14 cellular contexts compared by ENCODE assay signal in genomic region chr10:118835682-118836326, GRCh38.
DNase-seq lines count a peak whose midpoint lies in the region; ATAC-seq, FAIRE-seq and TF ChIP-seq lines count a peak whose summit lies in the region.
"Had no signal": no experiment of that assay in that cellular context is flagged by ENCODE, and none has a peak within 500 bp of the region (broad histone marks: within the 10 kb centered on the region; RNA-seq: fewer than 3 reads in every experiment).

No MANE protein-coding gene starts in this region.

- peaks cover 16% of the 10 kb centered on the region for H3K4me1 Mint-ChIP-seq in activated T-helper 17 cell treated with anti-CD3 and anti-CD28 coated beads, Interleukin-2, amount 50 U/mL, for 72 hours

- no peak for ATAC-seq in activated T-helper 17 cell treated with anti-CD3 and anti-CD28 coated beads, Interleukin-2, amount 50 U/mL, for 72 hours (replicated peaks)

- no peaks in the 10 kb centered on the region for H3K9me3 ChIP-seq in osteoblast (ENCODE audit: low read depth, low read length)
- H3K9me3 ChIP-seq: ovary had no signal

- H3K79me2 ChIP-seq in osteoblast (ENCODE audit: insufficient read depth, low read length): no peaks in the 10 kb centered on the region

- TF ChIP-seq CTCF in bronchial epithelial cell (IDR thresholded peaks at IDR 0.05; ENCODE audit: insufficient read depth, low read length, severe bottlenecking) (peak; percentile 7), osteoblast (IDR thresholded peaks at IDR 0.05; ENCODE audit: extremely low read depth, low read depth, low read length) (no peak)

- H3K4me1 ChIP-seq in osteoblast (ENCODE audit: insufficient read depth, low read length): no peaks in the 10 kb centered on the region

- TF ChIP-seq POLR2A in erythroblast (IDR thresholded peaks at IDR 0.05; ENCODE audit: low read length): no peak
- no peak for TF ChIP-seq POLR2A in GM12892 (IDR thresholded peaks at IDR 0.05; ENCODE audit: low read depth, low read length)

- peak; percentile 26 for DNase-seq in HCEC 1CT
- peak; percentile 16 for DNase-seq in NCI-H2171 (lab: John Stamatoyannopoulos, UW)
- DNase-seq in bronchial epithelial cell (ENCODE audit: low read depth): peak; percentile 97
- DNase-seq in osteoblast (ENCODE audit: insufficient read length, low spot score, missing footprints): peak; percentile 87
- no peak for DNase-seq in erythroblast (lab: John Stamatoyannopoulos, UW)
- no peak for DNase-seq in stimulated activated CD4-positive, alpha-beta T cell treated with anti-CD3 and anti-CD28 coated beads, Interleukin-2, amount 100 ng/mL, for 48 hours
- DNase-seq in GM12892 (ENCODE audit: insufficient read length): no peak
- DNase-seq: activated B cell treated with CpG ODN at 0.5 μM for 24 hours; activated effector memory CD4-positive, alpha-beta T cell treated with anti-CD3 and anti-CD28 coated beads, Interleukin-2, amount 50 U/mL, for 16 hours; CD4-positive, alpha-beta memory T cell; immature natural killer cell had no signal

- H3K36me3 ChIP-seq in bronchial epithelial cell (ENCODE audit: control insufficient read depth, insufficient read depth, low read length): no peaks in the 10 kb centered on the region
- no peaks in the 10 kb centered on the region for H3K36me3 ChIP-seq in osteoblast (ENCODE audit: insufficient read depth, low read length)
- H3K36me3 ChIP-seq: ovary had no signal

- no peaks in the 10 kb centered on the region for H4K20me1 ChIP-seq in osteoblast (ENCODE audit: insufficient read depth, low read length)

- H3K4me2 ChIP-seq in osteoblast (ENCODE audit: insufficient read depth, low read length): no peak overlapping the region

- H2AFZ ChIP-seq in osteoblast (ENCODE audit: low read length): no peak overlapping the region

- H3K4me3 ChIP-seq in bronchial epithelial cell (ENCODE audit: low read depth, low read length): no peak overlapping the region
- no peak overlapping the region for H3K4me3 ChIP-seq in osteoblast (ENCODE audit: insufficient read depth, low read length)
- H3K4me3 ChIP-seq: ovary had no signal

- FAIRE-seq in bronchial epithelial cell (lab: Jason Lieb, UNC) (peak; percentile 68), GM12892 (lab: Jason Lieb, UNC) (no peak)
- FAIRE-seq: GM18507 had no signal

- H3K27ac Mint-ChIP-seq in activated T-helper 17 cell treated with anti-CD3 and anti-CD28 coated beads, Interleukin-2, amount 50 U/mL, for 72 hours: no peak overlapping the region
- H3K27ac Mint-ChIP-seq: activated B cell treated with CpG ODN at 0.5 μM for 24 hours; CD4-positive, alpha-beta memory T cell; immature natural killer cell had no signal

- H3K4me3 Mint-ChIP-seq in activated T-helper 17 cell treated with anti-CD3 and anti-CD28 coated beads, Interleukin-2, amount 50 U/mL, for 72 hours: no peak overlapping the region
- H3K4me3 Mint-ChIP-seq: activated B cell treated with CpG ODN at 0.5 μM for 24 hours; CD4-positive, alpha-beta memory T cell; immature natural killer cell had no signal

- H3K27me3 Mint-ChIP-seq in activated T-helper 17 cell treated with anti-CD3 and anti-CD28 coated beads, Interleukin-2, amount 50 U/mL, for 72 hours: no peaks in the 10 kb centered on the region

- no peaks in the 10 kb centered on the region for H3K9me3 Mint-ChIP-seq in activated T-helper 17 cell treated with anti-CD3 and anti-CD28 coated beads, Interleukin-2, amount 50 U/mL, for 72 hours
- H3K9me3 Mint-ChIP-seq: immature natural killer cell had no signal

- H3K27me3 ChIP-seq in bronchial epithelial cell (ENCODE audit: control insufficient read depth, insufficient read depth, low read length) (no peaks in the 10 kb centered on the region), osteoblast (ENCODE audit: insufficient read depth, low read length) (peaks cover 3% of the 10 kb centered on the region)
- H3K27me3 ChIP-seq: ovary had no signal

- no peaks in the 10 kb centered on the region for H3K36me3 Mint-ChIP-seq in activated T-helper 17 cell treated with anti-CD3 and anti-CD28 coated beads, Interleukin-2, amount 50 U/mL, for 72 hours (ENCODE audit: low read depth)
- H3K36me3 Mint-ChIP-seq: CD4-positive, alpha-beta memory T cell; immature natural killer cell had no signal

- no peak overlapping the region for H3K27ac ChIP-seq in osteoblast (ENCODE audit: low read depth, low read length)
- H3K27ac ChIP-seq: ovary had no signal

Comparison
In these comparisons a context has a peak if more than half of its experiments do, and no peak if none do; other contexts are left out.
1. DNase-seq: peak in HCEC 1CT (single experiment), NCI-H2171 (single experiment), bronchial epithelial cell (single experiment) and osteoblast (single experiment); none in erythroblast (0 of 2), stimulated activated CD4-positive, alpha-beta T cell treated with anti-CD3 and anti-CD28 coated beads, Interleukin-2, amount 100 ng/mL, for 48 hours (0 of 2) and GM12892 (single experiment).